Comparison of ENCODE assay signal across 1 cellular context in genomic region chr17:7354262-7354781, GRCh38.
TF ChIP-seq lines count a peak whose summit lies in the region.

No MANE protein-coding gene starts in this region.

TF ChIP-seq in K562, 482 proteins besides CTCF, POLR2A, EP300 and RAD21:
- TF ChIP-seq NRF1 (conservative IDR thresholded peaks at IDR 0.05 in 1 of 2, IDR thresholded peaks at IDR 0.05 in 1 of 2) (no peak), MXI1 (IDR thresholded peaks at IDR 0.05; ENCODE audit: low read depth, low read length) (peak; percentile 87), BMI1 (IDR thresholded peaks at IDR 0.05; ENCODE audit: low read length) (peak; percentile 68), RFX1 (IDR thresholded peaks at IDR 0.05) (peak; percentile 91), MYNN (IDR thresholded peaks at IDR 0.05) (peak; percentile 96), MYNN (CRISPR knock-in tag; IDR thresholded peaks at IDR 0.05) (peak; percentile 69), EP400 (IDR thresholded peaks at IDR 0.05) (no peak), TRIM28 (IDR thresholded peaks at IDR 0.05) (no peak), CSDE1 (IDR thresholded peaks at IDR 0.05) (0 out of 4 replicates have a peak, but pooled peaks of 1 of the 2 experiments have one; percentile 24)
